11 cellular contexts compared by ENCODE assay signal in the genomic region with DNA sequence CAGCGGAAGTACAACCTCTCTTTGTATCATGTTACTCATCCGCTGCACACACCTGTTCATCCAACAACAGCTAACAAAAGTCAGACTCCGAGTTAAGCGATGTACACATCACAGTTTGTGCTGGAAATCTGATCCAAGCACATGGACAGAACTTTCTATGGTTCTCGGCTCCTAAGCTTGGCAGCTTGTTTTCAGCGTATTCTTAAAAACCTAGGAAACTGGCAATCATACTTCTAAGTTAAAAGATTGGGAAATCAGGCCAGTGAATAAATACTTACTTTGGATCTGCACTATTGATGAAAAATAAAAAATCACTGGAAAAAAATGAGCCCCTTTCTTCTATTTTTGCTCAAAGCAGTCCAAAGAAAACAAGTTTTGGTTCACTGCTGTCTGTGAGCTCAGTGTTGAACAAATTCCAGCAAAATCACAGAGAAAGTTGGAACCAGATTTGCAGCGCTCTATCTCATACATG.
DNase-seq lines count a peak whose midpoint lies in the region; ATAC-seq, FAIRE-seq and TF ChIP-seq lines count a peak whose summit lies in the region.
"Had no signal": no experiment of that assay in that cellular context is flagged by ENCODE, and none has a peak within 500 bp of the region (broad histone marks: within the 10 kb centered on the region; RNA-seq: fewer than 3 reads in every experiment).

No MANE protein-coding gene starts in this region.

- H4K20me1 ChIP-seq in astrocyte (ENCODE audit: insufficient read depth, low read length) = no peaks in the 10 kb centered on the region

- peak; percentile 28 for ATAC-seq in left ventricle myocardium superior
- ATAC-seq in GM18873 (IDR thresholded peaks at IDR 0.05; ENCODE audit: low FRiP score, unreplicated experiment) = no peak

- no peaks in the 10 kb centered on the region for H3K9me3 Mint-ChIP-seq in astrocyte (ENCODE audit: unreplicated experiment)
- no peaks in the 10 kb centered on the region for H3K9me3 Mint-ChIP-seq in CD14-positive monocyte

- no peaks in the 10 kb centered on the region for H3K9me3 ChIP-seq in astrocyte (ENCODE audit: insufficient read depth, low read depth, low read length)
- no peaks in the 10 kb centered on the region for H3K9me3 ChIP-seq in skeletal muscle tissue (ENCODE audit: control insufficient read depth in 3 of 3, low read length in 3 of 3)
- no peaks in the 10 kb centered on the region for H3K9me3 ChIP-seq in effector memory CD4-positive, alpha-beta T cell (ENCODE audit: control insufficient read depth, low read length)

- H3K4me1 Mint-ChIP-seq in astrocyte (ENCODE audit: low read depth, unreplicated experiment) (peaks cover 11% of the 10 kb centered on the region), CD14-positive monocyte (peaks cover 6% of the 10 kb centered on the region)

- peak; percentile 31 for DNase-seq in NCI-H146 (lab: John Stamatoyannopoulos, UW)
- DNase-seq in astrocyte (ENCODE audit: low read depth) = peak; percentile 34
- DNase-seq in left ventricle myocardium superior = no peak
- DNase-seq in CD14-positive monocyte (ENCODE audit: low spot score) = no peak
- DNase-seq in effector memory CD4-positive, alpha-beta T cell = no peak
- DNase-seq in hippocampal formation (lab: John Stamatoyannopoulos, UW) = no peak
- DNase-seq: naive B cell; stimulated activated CD4-positive, alpha-beta T cell treated with anti-CD3 and anti-CD28 coated beads, Interleukin-1b, Interleukin-23, amount 100 ng/mL, for 48 hours had no signal

- no peak overlapping the region for H3K9ac ChIP-seq in astrocyte (ENCODE audit: low read length)
- H3K9ac ChIP-seq in skeletal muscle tissue (ENCODE audit: low read depth in 1 of 3, low read length in 3 of 3) = no peak overlapping the region

- H3K4me1 ChIP-seq in astrocyte (ENCODE audit: insufficient read depth, low read length) = peaks cover 12% of the 10 kb centered on the region
- H3K4me1 ChIP-seq in skeletal muscle tissue (ENCODE audit: control insufficient read depth in 3 of 3, insufficient read depth in 3 of 3, low read length in 3 of 3) = peaks cover 27 to 40% (median 29%) of the 10 kb centered on the region in 3 donors
- no peaks in the 10 kb centered on the region for H3K4me1 ChIP-seq in effector memory CD4-positive, alpha-beta T cell (ENCODE audit: control insufficient read depth, insufficient read depth, low read length, poor library complexity, severe bottlenecking)

- H3K4me2 ChIP-seq in astrocyte (ENCODE audit: low read length) = peak overlapping the region; percentile 25

- H3K27me3 ChIP-seq in astrocyte (ENCODE audit: insufficient read depth, low read length) (peaks cover 12% of the 10 kb centered on the region), skeletal muscle tissue (ENCODE audit: control insufficient read depth in 3 of 3, insufficient read depth in 3 of 3, low read length in 3 of 3) (peaks cover 0 to 9% (median 7%) of the 10 kb centered on the region in 3 donors)
- peaks cover 13% of the 10 kb centered on the region for H3K27me3 ChIP-seq in effector memory CD4-positive, alpha-beta T cell (replicated peaks; ENCODE audit: control insufficient read depth, insufficient read depth, low read length, poor library complexity, severe bottlenecking)

- H3K27me3 Mint-ChIP-seq in astrocyte (ENCODE audit: low read depth, unreplicated experiment) (peaks cover 6% of the 10 kb centered on the region), CD14-positive monocyte (ENCODE audit: low read depth in 3 of 3) (peaks cover 38 to 50% (median 43%) of the 10 kb centered on the region in 3 donors)

- H3K4me3 ChIP-seq in astrocyte (ENCODE audit: insufficient read depth, low read depth, low read length) (no peak overlapping the region), skeletal muscle tissue (ENCODE audit: low read length in 3 of 3) (peak overlapping the region in 1 of 3 donors; percentile 3)
- no peak overlapping the region for H3K4me3 ChIP-seq in effector memory CD4-positive, alpha-beta T cell (ENCODE audit: insufficient read depth, low read depth, low read length, poor library complexity, severe bottlenecking)

- no peaks in the 10 kb centered on the region for H3K36me3 ChIP-seq in astrocyte (ENCODE audit: insufficient read depth, low read length)
- no peaks in the 10 kb centered on the region for H3K36me3 ChIP-seq in skeletal muscle tissue (ENCODE audit: control insufficient read depth in 3 of 3, insufficient read depth in 3 of 3, low read length in 3 of 3)
- H3K36me3 ChIP-seq in effector memory CD4-positive, alpha-beta T cell (ENCODE audit: control insufficient read depth, insufficient read depth, low read length) = no peaks in the 10 kb centered on the region

- peak; percentile 17 for FAIRE-seq in astrocyte (lab: Jason Lieb, UNC)
- FAIRE-seq: D721Med had no signal

- H3K4me3 Mint-ChIP-seq in astrocyte (ENCODE audit: unreplicated experiment) (no peak overlapping the region), CD14-positive monocyte (no peak overlapping the region)
- H3K4me3 Mint-ChIP-seq: naive B cell had no signal

- H3K27ac Mint-ChIP-seq in astrocyte (ENCODE audit: unreplicated experiment) (no peak overlapping the region), CD14-positive monocyte (no peak overlapping the region)
- H3K27ac Mint-ChIP-seq: naive B cell had no signal

- no peak for TF ChIP-seq CTCF in astrocyte (IDR thresholded peaks at IDR 0.05; ENCODE audit: insufficient read depth, low read depth, low read length)
- TF ChIP-seq CTCF in CD14-positive monocyte (IDR thresholded peaks at IDR 0.05) = no peak

- H3K36me3 Mint-ChIP-seq in astrocyte (ENCODE audit: low read depth, unreplicated experiment) (peaks cover 3% of the 10 kb centered on the region), CD14-positive monocyte (no peaks in the 10 kb centered on the region)
- H3K36me3 Mint-ChIP-seq: naive B cell had no signal

- no peak overlapping the region for H3K27ac ChIP-seq in astrocyte (ENCODE audit: low read depth, low read length)
- H3K27ac ChIP-seq in skeletal muscle tissue (ENCODE audit: low read depth, low read length) = peak overlapping the region; percentile 10
- no peak overlapping the region for H3K27ac ChIP-seq in effector memory CD4-positive, alpha-beta T cell (ENCODE audit: insufficient read depth, low read length, poor library complexity, severe bottlenecking)

- no peaks in the 10 kb centered on the region for H3K79me2 ChIP-seq in astrocyte (ENCODE audit: insufficient read depth, low read length)

- intact Hi-C loops in left ventricle myocardium superior (cut with micrococcal nuclease) = no loop called here
- intact Hi-C loops in CD14-positive monocyte (cut with micrococcal nuclease) = no loop called here

- no peak overlapping the region for H2AFZ ChIP-seq in astrocyte (ENCODE audit: low read depth, low read length)

Comparison
In these comparisons a context has a peak if more than half of its experiments do, and no peak if none do; other contexts are left out.
1. DNase-seq: peak in NCI-H146 (single experiment) and astrocyte (single experiment); none in left ventricle myocardium superior (single experiment), CD14-positive monocyte (single experiment), effector memory CD4-positive, alpha-beta T cell (0 of 3) and hippocampal formation (0 of 2).